Comparison of ENCODE assay signal across 8 cellular contexts in the genomic region with DNA sequence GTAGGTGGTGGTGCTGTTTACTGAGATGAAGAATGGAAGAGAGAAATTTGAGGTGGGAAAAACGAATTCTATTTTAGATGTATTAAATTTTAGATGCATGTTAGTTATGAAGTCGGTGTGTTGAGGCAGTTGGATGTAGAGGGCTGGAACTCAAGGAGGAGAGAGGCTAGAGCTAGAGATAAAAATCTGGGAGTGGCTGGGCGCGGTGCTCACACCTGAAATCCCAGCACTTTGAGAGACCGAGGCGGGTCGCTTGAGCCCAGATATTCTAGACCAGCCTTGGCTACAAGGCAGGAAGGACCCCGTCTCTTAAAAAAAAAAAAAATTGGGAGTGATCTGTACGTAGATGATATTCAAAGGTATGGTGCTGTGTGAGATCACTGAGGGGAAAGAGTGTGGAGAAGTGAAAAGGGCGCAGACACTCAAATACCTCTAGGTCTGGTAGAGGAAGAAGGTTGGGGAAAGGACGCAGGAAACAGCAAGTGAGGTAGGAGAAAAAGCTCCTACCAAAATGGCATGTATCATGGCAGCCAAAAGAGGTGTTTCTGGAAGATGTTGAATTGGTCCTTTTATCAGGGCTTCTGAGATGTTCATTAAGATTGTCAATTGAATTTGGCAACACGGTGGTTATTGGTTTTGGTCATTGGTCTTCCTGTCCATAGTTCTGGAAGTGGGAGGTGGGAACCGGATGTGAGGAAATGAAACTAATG. TPM values are rescaled to one million over a fixed set of nuclear protein-coding genes. Genes with fewer than 3 reads are reported as not detected.
A peak's percentile ranks its signal among the peaks of the same experiment; 100 is the strongest.
DNase-seq lines count a peak whose midpoint lies in the region; ATAC-seq and TF ChIP-seq lines count a peak whose summit lies in the region.

No MANE protein-coding gene starts in this region.

- peak overlapping the region; percentile 47 to 99 (median 93) for H3K4me3 ChIP-seq in dorsolateral prefrontal cortex
- peak overlapping the region; percentile 95 for H3K4me3 ChIP-seq in neuron (ENCODE audit: low read length)
- H3K4me3 ChIP-seq in lower leg skin (ENCODE audit: low read depth, poor library complexity, severe bottlenecking), result no peak overlapping the region

- no peak for TF ChIP-seq POLR2A in lower leg skin (IDR thresholded peaks at IDR 0.05)

- TF ChIP-seq CTCF in dorsolateral prefrontal cortex (IDR thresholded peaks at IDR 0.05 in 54 of 56, conservative IDR thresholded peaks at IDR 0.05 in 2 of 56; ENCODE audit: low read depth in 1 of 56, partially characterized antibody in 56 of 56) (no peak), lower leg skin (IDR thresholded peaks at IDR 0.05) (no peak)

- ATAC-seq in HG03045 (IDR thresholded peaks at IDR 0.05; ENCODE audit: unreplicated experiment) (no peak), HG03135 (IDR thresholded peaks at IDR 0.05; ENCODE audit: unreplicated experiment) (no peak)

- WGBS in lower leg skin, 2 donors, result 45 to 48% methylated on average over 13 of the region's 13 CpGs

- no peaks in the 10 kb centered on the region for H3K9me3 ChIP-seq in neuron (ENCODE audit: low read length)

- no peak overlapping the region for H2AFZ ChIP-seq in neuron (ENCODE audit: low read depth, low read length)

- H3K27ac ChIP-seq in dorsolateral prefrontal cortex, result peak overlapping the region in 57 of 59 donors; percentile 1 to 98 (median 94)

- H3K27me3 ChIP-seq in dorsolateral prefrontal cortex, result no peaks in the 10 kb centered on the region
- H3K27me3 ChIP-seq in neuron (ENCODE audit: insufficient read depth, low read length), result no peaks in the 10 kb centered on the region

- intact Hi-C loops in dorsolateral prefrontal cortex (cut with DNase I) (loop anchor here (5.0 to 10.0 kb wide), 2 partner anchors 128 to 195 kb away; a partner anchor contains a TSS), lower leg skin (cut with DNase I; ENCODE audit: low total_unique reads) (loop anchor here (5.0 kb wide), 1 partner anchor 1108 kb away; no protein-coding TSS in a partner anchor)

- H3K36me3 ChIP-seq in neuron (ENCODE audit: insufficient read depth, low read length), result peaks cover 9% of the 10 kb centered on the region

- H3K4me1 ChIP-seq in neuron (ENCODE audit: insufficient read depth, low read length), result peaks cover 19% of the 10 kb centered on the region

- DNase-seq in EL, result peak; percentile 39
- DNase-seq in NCI-H69 (lab: John Stamatoyannopoulos, UW), result peak; percentile 51
- DNase-seq in dorsolateral prefrontal cortex, result peak in 1 of 10 donors; percentile 21
- DNase-seq in lower leg skin (ENCODE audit: low spot score in 2 of 2), result no peak
- no peak for DNase-seq in NCI-H128 (lab: John Stamatoyannopoulos, UW; ENCODE audit: unreplicated experiment)

RNA-seq across cellular contexts. Expression of a gene that starts 1.8 kb away (rescaled TPM):
- 10 to 100 TPM; 39.9 to 82.1 (median 59.9) TPM for total RNA-seq in dorsolateral prefrontal cortex
- total RNA-seq in lower leg skin, result 10 to 100 TPM; 14.0 to 24.1 (median 16.3) TPM

Comparison
In these comparisons a context has a peak if more than half of its experiments do, and no peak if none do; other contexts are left out.
1. DNase-seq: peak in EL (single experiment) and NCI-H69 (single experiment); none in lower leg skin (0 of 2) and NCI-H128 (single experiment).